ENCODE assay signal across 16 cellular contexts in genomic region chr13:48317511-48317981, GRCh38. TPM values are rescaled to one million over a fixed set of nuclear protein-coding genes. Genes with fewer than 3 reads are reported as not detected.
DNase-seq lines count a peak whose midpoint lies in the region; ATAC-seq, FAIRE-seq and TF ChIP-seq lines count a peak whose summit lies in the region.
"Had no signal": no experiment of that assay in that cellular context is flagged by ENCODE, and none has a peak within 500 bp of the region (broad histone marks: within the 10 kb centered on the region; RNA-seq: fewer than 3 reads in every experiment).

No MANE protein-coding gene starts in this region.

- no peak for TF ChIP-seq EP300 in HepG2 (IDR thresholded peaks at IDR 0.05; ENCODE audit: low read depth in 2 of 2, low read length in 2 of 2)
- TF ChIP-seq EP300 in HepG2 (CRISPR knock-in tag; IDR thresholded peaks at IDR 0.05; ENCODE audit: borderline replicate concordance): no peak

- 98% methylated on average over 11 of the region's 23 CpGs for WGBS in HepG2 (ENCODE audit: low lambda C conversion rate)
- WGBS in testis, 2 donors: 45 to 69% methylated on average over 15 to 23 of the region's 23 CpGs

- BruUV-seq in HepG2 (replicated peaks; lab: Mats Ljungman, UMichigan): no TSS peak

- no peak for FAIRE-seq in HepG2 (lab: Jason Lieb, UNC)

- H3K27me3 ChIP-seq in ascending aorta: no peaks in the 10 kb centered on the region
- H3K27me3 ChIP-seq in HepG2 (ENCODE audit: control insufficient read depth in 1 of 2, insufficient read depth in 2 of 2, low read length in 2 of 2): no peaks in the 10 kb centered on the region
- no peaks in the 10 kb centered on the region for H3K27me3 ChIP-seq in testis
- H3K27me3 ChIP-seq: brain microvascular endothelial cell, MG63 had no signal

- TF ChIP-seq POLR2A in HepG2 (IDR thresholded peaks at IDR 0.05; ENCODE audit: insufficient read depth in 1 of 2, low read depth in 2 of 2, low read length in 2 of 2): no peak
- no peak for TF ChIP-seq POLR2A in testis (IDR thresholded peaks at IDR 0.05)

- in situ Hi-C loops in HepG2 (cut with HindIII; ENCODE audit: extremely low pct_ligation_motif_present, low pct_unique_long_range_greater_than_20kb): loop anchor here (25.0 kb wide), 1 partner anchor 445 kb away; no protein-coding TSS in a partner anchor

- H3K79me2 ChIP-seq in HepG2 (ENCODE audit: insufficient read depth, low read length): peaks cover 10% of the 10 kb centered on the region

- peak overlapping the region; percentile 22 to 51 for H3K4me3 ChIP-seq in ascending aorta
- H3K4me3 ChIP-seq in HepG2 (replicated peaks in 1 of 3; ENCODE audit: insufficient read depth in 1 of 3, low read depth in 2 of 3, low read length in 3 of 3): no peak overlapping the region
- H3K4me3 ChIP-seq in testis: peak overlapping the region; percentile 36 to 46
- H3K4me3 ChIP-seq: GM23248, MG63, SK-N-MC had no signal

- H3K9me3 Mint-ChIP-seq in activated T-cell treated with anti-CD3 and anti-CD28 coated beads, Interleukin-2, amount 50 U/mL, for 24 hours: peaks cover 11% of the 10 kb centered on the region

- CTCF ChIA-PET in HepG2 (lab: Yijun Ruan, JAX; ENCODE audit: low intra/inter-chr PET ratio, low total read pairs): no interaction called here

- H2AFZ ChIP-seq in HepG2 (ENCODE audit: low read length): no peak overlapping the region
- H2AFZ ChIP-seq: GM23248 had no signal

- H3K36me3 ChIP-seq in ascending aorta (peaks cover 6 to 18% of the 10 kb centered on the region in 2 donors), HepG2 (replicated peaks in 1 of 2; ENCODE audit: control insufficient read depth in 1 of 2, insufficient read depth in 2 of 2, low read length in 2 of 2) (peaks cover 5 to 7% of the 10 kb centered on the region in 2 experiments; a peak in 3 of 5 replicates), testis (ENCODE audit: low read depth, missing control alignments) (no peaks in the 10 kb centered on the region)
- H3K36me3 ChIP-seq: brain microvascular endothelial cell had no signal

- ATAC-seq in HepG2 (peak; percentile 43), HG03097 (IDR thresholded peaks at IDR 0.05; ENCODE audit: low FRiP score, unreplicated experiment) (no peak), GM18502 (IDR thresholded peaks at IDR 0.05; ENCODE audit: poor library complexity, unreplicated experiment) (no peak)

- H4K20me1 ChIP-seq in HepG2 (ENCODE audit: insufficient read depth, low read length): no peaks in the 10 kb centered on the region

- peaks cover 81% of the 10 kb centered on the region for H3K36me3 Mint-ChIP-seq in activated T-cell treated with anti-CD3 and anti-CD28 coated beads, Interleukin-2, amount 50 U/mL, for 24 hours (ENCODE audit: low read depth)

- H3K4me1 ChIP-seq in ascending aorta (no peaks in the 10 kb centered on the region), HepG2 (ENCODE audit: insufficient read depth, low read length) (no peaks in the 10 kb centered on the region), testis (no peaks in the 10 kb centered on the region)

- intact Hi-C loops in ascending aorta (cut with DNase I) (no loop called here), HepG2 (cut with micrococcal nuclease; ENCODE audit: unreplicated experiment) (no loop called here), testis (cut with DNase I; ENCODE audit: low total_unique reads) (no loop called here)

- no peaks in the 10 kb centered on the region for H3K27me3 Mint-ChIP-seq in activated T-cell treated with anti-CD3 and anti-CD28 coated beads, Interleukin-2, amount 50 U/mL, for 24 hours

- TF ChIP-seq CTCF in ascending aorta (IDR thresholded peaks at IDR 0.05): no peak
- no peak for TF ChIP-seq CTCF in HepG2 (CRISPR knock-in tag; IDR thresholded peaks at IDR 0.05)
- TF ChIP-seq CTCF in testis (IDR thresholded peaks at IDR 0.05): no peak

- no peak overlapping the region for H3K4me2 ChIP-seq in HepG2 (ENCODE audit: low read depth, low read length)

- no peak overlapping the region for H3K9ac ChIP-seq in HepG2 (ENCODE audit: insufficient read depth, low read depth, low read length)
- H3K9ac ChIP-seq: GM23248 had no signal

- peak; percentile 42 for DNase-seq in activated T-cell treated with anti-CD3 and anti-CD28 coated beads, Interleukin-2, amount 50 U/mL, for 24 hours
- DNase-seq in activated T-cell treated with anti-CD3 and anti-CD28 coated beads, Interleukin-2, amount 50 U/mL, for 1 hour: no peak
- DNase-seq in ascending aorta (ENCODE audit: low spot score in 2 of 2) (no peak), HepG2 (ENCODE audit: low spot score) (no peak), testis (no peak)
- no peak for DNase-seq in activated CD8-positive, alpha-beta memory T cell treated with anti-CD3 and anti-CD28 coated beads for 24 hours
- DNase-seq: activated naive CD4-positive, alpha-beta T cell; brain microvascular endothelial cell; effector CD4-positive, alpha-beta T cell; GM23248; MG63; NCI-H526; substantia nigra had no signal

- peaks cover 0 to 14% of the 10 kb centered on the region in 2 donors for H3K9me3 ChIP-seq in ascending aorta
- peaks cover 12% of the 10 kb centered on the region for H3K9me3 ChIP-seq in HepG2 (ENCODE audit: low read length)
- H3K9me3 ChIP-seq in testis: no peaks in the 10 kb centered on the region

- TF ChIP-seq RAD21 in HepG2 (CRISPR knock-in tag; IDR thresholded peaks at IDR 0.05): no peak

- POLR2A ChIA-PET in HepG2 (lab: Yijun Ruan, JAX): no interaction called here

- no peak overlapping the region for H3K27ac ChIP-seq in ascending aorta
- H3K27ac ChIP-seq in HepG2 (ENCODE audit: extremely low read length, insufficient read depth, low read length): no peak overlapping the region
- H3K27ac ChIP-seq in testis: no peak overlapping the region
- H3K27ac ChIP-seq: brain microvascular endothelial cell, GM23248, SK-N-MC had no signal

- peaks cover 52% of the 10 kb centered on the region for H3K4me1 Mint-ChIP-seq in activated T-cell treated with anti-CD3 and anti-CD28 coated beads, Interleukin-2, amount 50 U/mL, for 24 hours (ENCODE audit: low read depth)

- H3K27ac Mint-ChIP-seq in activated T-cell treated with anti-CD3 and anti-CD28 coated beads, Interleukin-2, amount 50 U/mL, for 24 hours: no peak overlapping the region

- peak overlapping the region; percentile 73 for H3K4me3 Mint-ChIP-seq in activated T-cell treated with anti-CD3 and anti-CD28 coated beads, Interleukin-2, amount 50 U/mL, for 24 hours

TF ChIP-seq in HepG2, 621 proteins besides CTCF, POLR2A, EP300 and RAD21:
- TF ChIP-seq ZNF614 (CRISPR knock-in tag; IDR thresholded peaks at IDR 0.05; ENCODE audit: borderline replicate concordance) (no peak), RBFOX2 (IDR thresholded peaks at IDR 0.05; ENCODE audit: low read depth, low read length) (no peak), HNRNPL (IDR thresholded peaks at IDR 0.05; ENCODE audit: low read depth, low read length) (0 out of 2 replicates have a peak, but pooled peaks have one; percentile 3), SP5 (CRISPR knock-in tag; IDR thresholded peaks at IDR 0.05; ENCODE audit: borderline replicate concordance, low read depth) (no peak), NCOR1 (IDR thresholded peaks at IDR 0.05; ENCODE audit: borderline replicate concordance, low read length) (no peak), HBP1 (CRISPR knock-in tag; IDR thresholded peaks at IDR 0.05; ENCODE audit: low read depth) (no peak), ARNT2 (CRISPR knock-in tag; IDR thresholded peaks at IDR 0.05; ENCODE audit: low read depth) (no peak)

RNA-seq across cellular contexts. Expression of gene RB1, which starts 14.0 kb away (rescaled TPM):
- 10.6 TPM for total RNA-seq in ascending aorta
- 23.7 and 35.7 TPM in 2 replicates for total RNA-seq in HepG2 (2016; rRNA removed; fragmentation: Illumina TruSeq; extraction: Trizol)
- 2.6 and 3.1 TPM in 2 replicates for total RNA-seq in HepG2 (2016; cell fraction: cytosol; rRNA removed; fragmentation: Illumina TruSeq; extraction: Trizol; ENCODE audit: low read depth)
- 21.7 and 35.5 TPM in 2 replicates for total RNA-seq in HepG2 (2016; cell fraction: insoluble cytoplasmic fraction; rRNA removed; fragmentation: Illumina TruSeq; extraction: Trizol)
- total RNA-seq in HepG2 (2016; cell fraction: membrane; rRNA removed; fragmentation: Illumina TruSeq; extraction: Trizol): 11.2 and 11.5 TPM in 2 replicates
- 23.1 and 26.3 TPM in 2 replicates for total RNA-seq in HepG2 (2016; cell fraction: nucleus; rRNA removed; fragmentation: Illumina TruSeq; extraction: Trizol)
- polyA plus RNA-seq in HepG2 (2011; rRNA removed): 11.0 and 15.6 TPM in 2 replicates
- 6.0 and 9.8 TPM in 2 replicates for polyA plus RNA-seq in HepG2 (2011; cell fraction: cytosol; rRNA removed)
- polyA plus RNA-seq in HepG2 (2011; cell fraction: nucleus; rRNA removed): 4.1 and 5.4 TPM in 2 replicates
- 15.5 and 15.8 TPM in 2 replicates for polyA plus RNA-seq in HepG2 (2012)
- polyA plus RNA-seq in HepG2 (2016; cell fraction: cytosol; fragmentation: Illumina TruSeq; extraction: Trizol; ENCODE audit: low read depth): 0.92 and 0.93 TPM in 2 replicates
- 34.7 and 35.7 TPM in 2 replicates for polyA plus RNA-seq in HepG2 (2016; cell fraction: insoluble cytoplasmic fraction; fragmentation: Illumina TruSeq; extraction: Trizol; ENCODE audit: low read depth)
- 4.2 and 4.3 TPM in 2 replicates for polyA plus RNA-seq in HepG2 (2016; cell fraction: membrane; fragmentation: Illumina TruSeq; extraction: Trizol; ENCODE audit: low read depth)
- polyA plus RNA-seq in HepG2 (2016; cell fraction: nucleus; fragmentation: Illumina TruSeq; extraction: Trizol; ENCODE audit: insufficient read depth, low read depth): 17.8 and 23.0 TPM in 2 replicates
- 7.8 and 8.2 TPM in 2 replicates for polyA minus RNA-seq in HepG2 (2011; rRNA and poly(A)+ RNA removed; ENCODE audit: low replicate concordance)
- polyA minus RNA-seq in HepG2 (2011; cell fraction: cytosol; rRNA and poly(A)+ RNA removed): 13.0 TPM in 2 replicates
- polyA minus RNA-seq in HepG2 (2011; cell fraction: nucleus; rRNA and poly(A)+ RNA removed): 32.4 and 33.0 TPM in 2 replicates
- 10 to 100 TPM; 38.8 to 43.0 TPM for total RNA-seq in testis
- polyA plus RNA-seq in testis (ENCODE audit: insufficient read depth, low read depth, low replicate concordance): 21.9 TPM

Comparison
In these comparisons a context has a peak if more than half of its experiments do, and no peak if none do; other contexts are left out.
1. H3K4me3 ChIP-seq: peak in ascending aorta (2 of 2) and testis (2 of 2); none in HepG2 (0 of 3).